In genomic region chr2:62201307-62201706, GRCh38 we compare ENCODE assay signal across 11 cellular contexts. TPM values are rescaled to one million over a fixed set of nuclear protein-coding genes. Genes with fewer than 3 reads are reported as not detected.
DNase-seq lines count a peak whose midpoint lies in the region; ATAC-seq and TF ChIP-seq lines count a peak whose summit lies in the region.
"Had no signal": no experiment of that assay in that cellular context is flagged by ENCODE, and none has a peak within 500 bp of the region (broad histone marks: within the 10 kb centered on the region; RNA-seq: fewer than 3 reads in every experiment).

No MANE protein-coding gene starts in this region.

- H3K27me3 ChIP-seq in OCI-LY3 (ENCODE audit: low read depth, low read length) (no peaks in the 10 kb centered on the region), right cardiac atrium (ENCODE audit: control insufficient read depth, insufficient read depth) (no peaks in the 10 kb centered on the region), sigmoid colon (no peaks in the 10 kb centered on the region)

- peaks cover 100% of the 10 kb centered on the region for H3K79me2 ChIP-seq in OCI-LY3 (ENCODE audit: low read length)

- H2AFZ ChIP-seq in OCI-LY3 (ENCODE audit: low read depth, low read length) = no peak overlapping the region

- POLR2A ChIA-PET in HEK293 (lab: Yijun Ruan, JAX) = interaction anchor here (0.9 kb wide), 1 partner anchor 210 kb away, joined by 3 read pairs; no protein-coding TSS in a partner anchor

- TF ChIP-seq POLR2A in sigmoid colon (IDR thresholded peaks at IDR 0.05) = no peak

- no peak overlapping the region for H3K9ac ChIP-seq in OCI-LY3 (ENCODE audit: low read length)

- H4K20me1 ChIP-seq in OCI-LY3 (ENCODE audit: insufficient read depth, low read length) = peaks cover 77% of the 10 kb centered on the region

- intact Hi-C loops in right cardiac atrium (cut with DNase I) (no loop called here), sigmoid colon (cut with DNase I) (no loop called here)

- H3K9me3 ChIP-seq in HEK293 (ENCODE audit: control insufficient read depth, insufficient read depth, low read depth, low read length) (no peaks in the 10 kb centered on the region), OCI-LY3 (ENCODE audit: insufficient read depth, low read length) (no peaks in the 10 kb centered on the region), right cardiac atrium (ENCODE audit: control insufficient read depth, low read length) (no peaks in the 10 kb centered on the region), sigmoid colon (no peaks in the 10 kb centered on the region)
- H3K9me3 ChIP-seq: thoracic aorta had no signal

- no peak for TF ChIP-seq EP300 in sigmoid colon (IDR thresholded peaks at IDR 0.05)

- no peaks in the 10 kb centered on the region for H3K36me3 ChIP-seq in HEK293 (ENCODE audit: control insufficient read depth in 2 of 2, insufficient read depth in 1 of 2, low read length in 2 of 2)
- peaks cover 10% of the 10 kb centered on the region for H3K36me3 ChIP-seq in OCI-LY3 (replicated peaks; ENCODE audit: low read depth, low read length)
- H3K36me3 ChIP-seq in sigmoid colon = no peaks in the 10 kb centered on the region
- H3K36me3 ChIP-seq: thoracic aorta had no signal

- no peak overlapping the region for H3K4me3 ChIP-seq in HEK293 (ENCODE audit: low read depth, low read length)
- peak overlapping the region; percentile 96 for H3K4me3 ChIP-seq in OCI-LY3 (ENCODE audit: low read length)
- no peak overlapping the region for H3K4me3 ChIP-seq in right cardiac atrium (ENCODE audit: low read length)
- H3K4me3 ChIP-seq in sigmoid colon = no peak overlapping the region
- H3K4me3 ChIP-seq: thoracic aorta had no signal

- H3K4me1 ChIP-seq in HEK293 (ENCODE audit: control insufficient read depth, insufficient read depth, low read length) = peaks cover 12% of the 10 kb centered on the region
- H3K4me1 ChIP-seq in OCI-LY3 (ENCODE audit: low read length) = peaks cover 45% of the 10 kb centered on the region
- H3K4me1 ChIP-seq in right cardiac atrium (ENCODE audit: control insufficient read depth, insufficient read depth, low read length) = peaks cover 11% of the 10 kb centered on the region
- H3K4me1 ChIP-seq in sigmoid colon = peaks cover 0 to 63% (median 45%) of the 10 kb centered on the region in 4 donors

- H3K4me2 ChIP-seq in OCI-LY3 (ENCODE audit: low read length) = peak overlapping the region; percentile 85

- WGBS in right cardiac atrium = 50% methylated on average over 2 of the region's 2 CpGs
- 71 to 86% methylated on average over 2 of the region's 2 CpGs for WGBS in sigmoid colon, 2 donors

- DNase-seq in COR-L47 (lab: John Stamatoyannopoulos, UW) = peak; percentile 63
- peak; percentile 74 for DNase-seq in iris pigment epithelial cell (ENCODE audit: low read depth)
- no peak for DNase-seq in GM03348 (ENCODE audit: low spot score)
- DNase-seq in right cardiac atrium = no peak
- DNase-seq in sigmoid colon = no peak
- DNase-seq in NCI-H1694 treated with DMSO at 0.1 percent for 48 hours (lab: John Stamatoyannopoulos, UW) = no peak
- DNase-seq: activated CD4-positive, alpha-beta T cell treated with anti-CD3 and anti-CD28 coated beads, Interleukin-2, amount 50 U/mL, for 48 hours; hippocampal formation had no signal

- TF ChIP-seq CTCF in HEK293 (tag by site-specific recombination; IDR thresholded peaks at IDR 0.05) (no peak), OCI-LY3 (IDR thresholded peaks at IDR 0.05; ENCODE audit: low read depth, low read length) (no peak), sigmoid colon (IDR thresholded peaks at IDR 0.05) (no peak)

- CTCF ChIA-PET in HEK293 (lab: Yijun Ruan, JAX) = interaction anchor here (1.1 kb wide), 1 partner anchor 87 kb away, joined by 3 read pairs; no protein-coding TSS in a partner anchor

- no peak for ATAC-seq in right cardiac atrium

- H3K27ac ChIP-seq in HEK293 (ENCODE audit: extremely low read depth, low read depth, low read length) (no peak overlapping the region), OCI-LY3 (ENCODE audit: low read length) (0 out of 2 replicates have a peak overlapping the region, but pooled peaks have one; percentile 88), right cardiac atrium (ENCODE audit: low read length) (no peak overlapping the region), sigmoid colon (no peak overlapping the region)

TF ChIP-seq in HEK293, 187 proteins besides CTCF, POLR2A, EP300 and RAD21 (continues in another document):
- TF ChIP-seq TCF7L2 (IDR thresholded peaks at IDR 0.05; ENCODE audit: borderline replicate concordance, low read depth, low read length) (no peak), SP3 (tag by site-specific recombination; IDR thresholded peaks at IDR 0.05) (no peak), ZNF768 (tag by site-specific recombination; IDR thresholded peaks at IDR 0.05) (no peak), ZNF548 (tag by site-specific recombination; IDR thresholded peaks at IDR 0.05) (no peak), ZNF398 (tag by site-specific recombination; IDR thresholded peaks at IDR 0.05) (no peak), ZFP37 (tag by site-specific recombination; IDR thresholded peaks at IDR 0.05) (no peak), ZBTB8A (tag by site-specific recombination; IDR thresholded peaks at IDR 0.05) (no peak), ZNF426 (tag by site-specific recombination; IDR thresholded peaks at IDR 0.05) (no peak), ZSCAN5A (tag by site-specific recombination; IDR thresholded peaks at IDR 0.05) (no peak), ZNF138 (tag by site-specific recombination; IDR thresholded peaks at IDR 0.05; ENCODE audit: borderline replicate concordance) (no peak), ZNF433 (tag by site-specific recombination; IDR thresholded peaks at IDR 0.05; ENCODE audit: low read depth) (no peak), SCRT2 (tag by site-specific recombination; IDR thresholded peaks at IDR 0.05) (no peak), ZNF626 (tag by site-specific recombination; IDR thresholded peaks at IDR 0.05) (no peak), GFI1B (tag by site-specific recombination; IDR thresholded peaks at IDR 0.05) (no peak), ZNF610 (tag by site-specific recombination; IDR thresholded peaks at IDR 0.05; ENCODE audit: borderline replicate concordance) (no peak), PRDM1 (tag by site-specific recombination; IDR thresholded peaks at IDR 0.05) (no peak), ZNF777 (tag by site-specific recombination; IDR thresholded peaks at IDR 0.05; ENCODE audit: borderline replicate concordance) (no peak), BCL6B (tag by site-specific recombination; IDR thresholded peaks at IDR 0.05) (no peak), ZSCAN23 (tag by site-specific recombination; IDR thresholded peaks at IDR 0.05) (peak; percentile 63; the same call in 1 of the 2 replicates), MZF1 (tag by site-specific recombination; IDR thresholded peaks at IDR 0.05; ENCODE audit: borderline replicate concordance) (no peak), ZNF704 (tag by site-specific recombination; IDR thresholded peaks at IDR 0.05) (no peak), ZFP41 (tag by site-specific recombination; IDR thresholded peaks at IDR 0.05; ENCODE audit: borderline replicate concordance) (no peak), IKZF3 (tag by site-specific recombination; IDR thresholded peaks at IDR 0.05) (peak; percentile 55; the same call in 1 of the 2 replicates)

RNA-seq across cellular contexts. Expression of gene B3GNT2, which starts 5.4 kb away (rescaled TPM):
- total RNA-seq in right cardiac atrium (10 to 100 TPM; 14.5 to 17.4 (median 17.0) TPM), sigmoid colon (10 to 100 TPM; 16.9 to 25.8 (median 24.0) TPM)
- polyA plus RNA-seq in right cardiac atrium (14.1 TPM), sigmoid colon (10 to 100 TPM; 12.3 to 19.3 (median 17.4) TPM)

Comparison
In these comparisons a context has a peak if more than half of its experiments do, and no peak if none do; other contexts are left out.
1. DNase-seq: peak in COR-L47 (single experiment) and iris pigment epithelial cell (single experiment); none in GM03348 (single experiment), right cardiac atrium (0 of 3), sigmoid colon (single experiment) and NCI-H1694 treated with DMSO at 0.1 percent for 48 hours (single experiment).